8 cellular contexts compared by ENCODE assay signal in genomic region chr1:155228096-155228427, GRCh38. TPM values are rescaled to one million over a fixed set of nuclear protein-coding genes. Genes with fewer than 3 reads are reported as not detected.
DNase-seq lines count a peak whose midpoint lies in the region; ATAC-seq, FAIRE-seq and TF ChIP-seq lines count a peak whose summit lies in the region.

No MANE protein-coding gene starts in this region.

- CTCF ChIA-PET in Calu3 (lab: Charles Lee) (no interaction called here), RWPE1 (lab: Yijun Ruan, JAX) (interaction anchor here (0.6 to 2.8 kb wide), 2 partner anchors 22 to 61 kb away, joined by 3 to 13 read pairs; no protein-coding TSS in a partner anchor)

- no peak for DNase-seq in Calu3
- no peak for DNase-seq in RWPE1 (ENCODE audit: low spot score)
- DNase-seq in epithelial cell of proximal tubule (ENCODE audit: low read depth): no peak
- no peak for DNase-seq in small intestine
- DNase-seq in inferior parietal cortex (ENCODE audit: extremely low spot score): no peak

- H3K9me3 ChIP-seq in parathyroid adenoma (ENCODE audit: control insufficient read depth, low read length) (no peaks in the 10 kb centered on the region), small intestine (ENCODE audit: control insufficient read depth, low read depth) (no peaks in the 10 kb centered on the region)

- H3K27me3 ChIP-seq in parathyroid adenoma (ENCODE audit: control insufficient read depth, insufficient read depth, low read length): no peaks in the 10 kb centered on the region
- no peaks in the 10 kb centered on the region for H3K27me3 ChIP-seq in small intestine (ENCODE audit: control insufficient read depth in 2 of 2, insufficient read depth in 2 of 2, low read length in 2 of 2)

- FAIRE-seq in small intestine (lab: Jason Lieb, UNC): no peak

- H3K4me1 ChIP-seq in parathyroid adenoma (peaks cover 20% of the 10 kb centered on the region), small intestine (ENCODE audit: control insufficient read depth in 2 of 2, insufficient read depth in 1 of 2, low read depth in 1 of 2, low read length in 1 of 2) (no peaks in the 10 kb centered on the region)

- POLR2A ChIA-PET in RWPE1 (lab: Yijun Ruan, JAX; ENCODE audit: low non-redundant PET): no interaction called here

- H3K79me2 ChIP-seq in parathyroid adenoma: no peaks in the 10 kb centered on the region

- H3K9ac ChIP-seq in parathyroid adenoma: no peak overlapping the region

- TF ChIP-seq CTCF in Calu3 (IDR thresholded peaks at IDR 0.05; ENCODE audit: unreplicated experiment) (no peak), RWPE1 (conservative IDR thresholded peaks at IDR 0.05; ENCODE audit: low read depth) (no peak), epithelial cell of proximal tubule (conservative IDR thresholded peaks at IDR 0.05; ENCODE audit: low read depth, low read length) (no peak), parathyroid adenoma (IDR thresholded peaks at IDR 0.05) (no peak)

- H3K27ac Mint-ChIP-seq in Calu3 (ENCODE audit: unreplicated experiment): peak overlapping the region; percentile 70

- no peaks in the 10 kb centered on the region for H3K9me3 Mint-ChIP-seq in Calu3 (ENCODE audit: low read depth, unreplicated experiment)

- H2AFZ ChIP-seq in parathyroid adenoma: peak overlapping the region; percentile 74

- peak overlapping the region; percentile 72 for H3K4me3 Mint-ChIP-seq in Calu3 (ENCODE audit: low read depth, unreplicated experiment)

- intact Hi-C loops in Calu3 (cut with micrococcal nuclease; ENCODE audit: unreplicated experiment): no loop called here

- WGBS in small intestine, 3 donors: 57 to 70% (median 69%) methylated on average over 9 of the region's 9 CpGs

- no peak for ATAC-seq in HG03039 (IDR thresholded peaks at IDR 0.05; ENCODE audit: unreplicated experiment)
- no peak for ATAC-seq in GM18861 (IDR thresholded peaks at IDR 0.05; ENCODE audit: unreplicated experiment)

- peaks cover 27% of the 10 kb centered on the region for H3K36me3 Mint-ChIP-seq in Calu3 (ENCODE audit: insufficient read depth, unreplicated experiment)

- no peaks in the 10 kb centered on the region for H3K36me3 ChIP-seq in parathyroid adenoma (ENCODE audit: control insufficient read depth, insufficient read depth, low read length)
- H3K36me3 ChIP-seq in small intestine (ENCODE audit: control insufficient read depth in 2 of 2, insufficient read depth in 2 of 2, low read length in 2 of 2): no peaks in the 10 kb centered on the region

- H3K4me2 ChIP-seq in parathyroid adenoma (ENCODE audit: low read length): peak overlapping the region; percentile 81

- H3K27ac ChIP-seq in RWPE1 (peak overlapping the region; percentile 90), parathyroid adenoma (peak overlapping the region; percentile 89), small intestine (ENCODE audit: low read depth in 1 of 2, low read length in 1 of 2) (peak overlapping the region in 1 of 2 donors; percentile 90)

- BruUV-seq in Calu3 (replicated peaks; lab: Mats Ljungman, UMichigan): no TSS peak

- peaks cover 12% of the 10 kb centered on the region for H3K4me1 Mint-ChIP-seq in Calu3 (ENCODE audit: low read depth, unreplicated experiment)

- H3K4me3 ChIP-seq in epithelial cell of proximal tubule (ENCODE audit: low read depth, low read length) (peak overlapping the region; percentile 83), parathyroid adenoma (ENCODE audit: low read depth, low read length) (peak overlapping the region; percentile 98), small intestine (ENCODE audit: low read depth in 1 of 2, low read length in 2 of 2) (no peak overlapping the region)

- H3K27me3 Mint-ChIP-seq in Calu3 (ENCODE audit: unreplicated experiment): peaks cover 10% of the 10 kb centered on the region

RNA-seq across cellular contexts. Expression of gene MTX1, which starts 19.6 kb away (rescaled TPM):
- total RNA-seq in Calu3 (2022) (58.9 and 60.0 TPM in 2 replicates), epithelial cell of proximal tubule (75.2 and 132 TPM in 2 replicates)
- polyA plus RNA-seq in small intestine: 10 to 100 TPM; 44.9 to 72.2 (median 53.9) TPM

RNA-seq across cellular contexts. Expression of gene THBS3, which starts 20.4 kb away (rescaled TPM):
- total RNA-seq in Calu3 (2022) (36.8 and 41.9 TPM in 2 replicates), epithelial cell of proximal tubule (4.9 and 13.2 TPM in 2 replicates)
- polyA plus RNA-seq in small intestine: 10 to 100 TPM; 11.3 to 15.9 (median 13.8) TPM

RNA-seq across cellular contexts. Expression of gene ENTREP3, which starts 27.2 kb away (rescaled TPM):
- 25.2 and 25.9 TPM in 2 replicates for total RNA-seq in Calu3 (2022)
- 10.8 and 15.9 TPM in 2 replicates for total RNA-seq in epithelial cell of proximal tubule
- 10 to 100 TPM; 14.3 to 21.3 (median 15.2) TPM for polyA plus RNA-seq in small intestine

RNA-seq across cellular contexts. Expression of gene SCAMP3, which starts 34.1 kb away (rescaled TPM):
- total RNA-seq in Calu3 (2022) (85.1 and 104 TPM in 2 replicates), epithelial cell of proximal tubule (61.8 and 89.7 TPM in 2 replicates)
- polyA plus RNA-seq in small intestine: 10 to 100 TPM; 32.7 to 61.8 (median 49.7) TPM

RNA-seq across cellular contexts. Expression of gene CLK2, which starts 45.2 kb away (rescaled TPM):
- total RNA-seq in Calu3 (2022) (78.5 and 79.4 TPM in 2 replicates), epithelial cell of proximal tubule (20.7 and 43.7 TPM in 2 replicates)
- 10 to 100 TPM; 27.0 to 41.6 (median 33.8) TPM for polyA plus RNA-seq in small intestine

Comparison
In these comparisons a context has a peak if more than half of its experiments do, and no peak if none do; other contexts are left out.
1. H3K4me3 ChIP-seq: peak in epithelial cell of proximal tubule (single experiment) and parathyroid adenoma (single experiment); none in small intestine (0 of 2).